Comparison of ENCODE assay signal across 9 cellular contexts in the genomic region with DNA sequence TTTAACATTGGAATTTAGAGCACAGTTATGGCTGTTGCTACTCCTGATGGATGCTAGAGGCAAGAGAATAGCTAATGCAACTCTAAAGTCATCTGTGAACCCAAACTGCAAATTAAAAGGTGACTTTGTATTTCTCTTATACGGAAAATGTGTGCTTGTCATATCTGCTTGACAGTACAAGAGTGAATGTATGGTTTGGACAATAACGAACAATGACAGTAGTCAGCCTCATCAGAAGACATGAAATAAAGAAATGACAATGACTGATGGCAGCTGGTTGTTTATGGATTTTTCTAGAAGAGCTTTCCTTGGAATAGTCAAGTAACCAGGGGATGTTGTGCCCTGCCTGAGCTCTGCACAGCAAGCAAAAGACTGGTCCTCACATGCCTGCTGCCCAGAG.
"Had no signal": no experiment of that assay in that cellular context is flagged by ENCODE, and none has a peak within 500 bp of the region (broad histone marks: within the 10 kb centered on the region; RNA-seq: fewer than 3 reads in every experiment).

No MANE protein-coding gene starts in this region.

- H3K27ac ChIP-seq: HL-60, KMS-11 had no signal

- H3K4me1 Mint-ChIP-seq: IgD-negative memory B cell had no signal

- H3K36me3 Mint-ChIP-seq: IgD-negative memory B cell had no signal

- H3K4me3 ChIP-seq: K562 had no signal

- H3K4me2 ChIP-seq: KMS-11 had no signal

- FAIRE-seq: HepG2, HTR-8/SVneo, K562 had no signal

- H3K9ac ChIP-seq: KMS-11 had no signal

- ATAC-seq: HepG2, K562 had no signal

- H3K4me3 Mint-ChIP-seq: IgD-negative memory B cell had no signal

- H3K27ac Mint-ChIP-seq: IgD-negative memory B cell had no signal

- DNase-seq: IMR-90, KBM-7, KG1 had no signal
